ENCODE assay signal across 15 cellular contexts in genomic region chr19:39512964-39513363, GRCh38. TPM values are rescaled to one million over a fixed set of nuclear protein-coding genes. Genes with fewer than 3 reads are reported as not detected.
A peak's percentile ranks its signal among the peaks of the same experiment; 100 is the strongest.
DNase-seq lines count a peak whose midpoint lies in the region; ATAC-seq lines count a peak whose summit lies in the region.
"Had no signal": no experiment of that assay in that cellular context is flagged by ENCODE, and none has a peak within 500 bp of the region (broad histone marks: within the 10 kb centered on the region; RNA-seq: fewer than 3 reads in every experiment).

No MANE protein-coding gene starts in this region.

- H3K27ac Mint-ChIP-seq in activated T-cell treated with anti-CD3 and anti-CD28 coated beads, Interleukin-2, amount 50 U/mL, for 72 hours: peak overlapping the region; percentile 55
- H3K27ac Mint-ChIP-seq: B cell; CD4-positive, alpha-beta T cell had no signal

- ATAC-seq in activated T-cell treated with anti-CD3 and anti-CD28 coated beads, Interleukin-2, amount 50 U/mL, for 72 hours (replicated peaks in 1 of 2): no peak
- no peak for ATAC-seq in GM21717 (IDR thresholded peaks at IDR 0.05; ENCODE audit: unreplicated experiment)

- no peaks in the 10 kb centered on the region for H3K9me3 Mint-ChIP-seq in activated T-cell treated with anti-CD3 and anti-CD28 coated beads, Interleukin-2, amount 50 U/mL, for 72 hours
- H3K9me3 Mint-ChIP-seq: CD4-positive, alpha-beta T cell had no signal

- H3K27me3 Mint-ChIP-seq in activated T-cell treated with anti-CD3 and anti-CD28 coated beads, Interleukin-2, amount 50 U/mL, for 72 hours (ENCODE audit: low read depth): peaks cover 55% of the 10 kb centered on the region

- H3K4me3 Mint-ChIP-seq in activated T-cell treated with anti-CD3 and anti-CD28 coated beads, Interleukin-2, amount 50 U/mL, for 72 hours: no peak overlapping the region
- H3K4me3 Mint-ChIP-seq: B cell; CD4-positive, alpha-beta T cell had no signal

- peaks cover 2 to 3% of the 10 kb centered on the region in 2 donors for H3K36me3 Mint-ChIP-seq in activated T-cell treated with anti-CD3 and anti-CD28 coated beads, Interleukin-2, amount 50 U/mL, for 72 hours (ENCODE audit: insufficient read depth in 2 of 2)

- DNase-seq in activated T-cell treated with anti-CD3 and anti-CD28 coated beads, Interleukin-2, amount 50 U/mL, for 72 hours: no peak
- DNase-seq in activated T-cell treated with anti-CD3 and anti-CD28 coated beads, Interleukin-2, amount 50 U/mL, for 1 hour: no peak
- peak; percentile 19 for DNase-seq in NAMALWA (ENCODE audit: low spot score)
- DNase-seq in stimulated activated CD4-positive, alpha-beta T cell treated with anti-CD3 and anti-CD28 coated beads, Interleukin-15, amount 100 ng/mL, for 24 hours: no peak
- DNase-seq: C1 segment of cervical spinal cord; Calu3; CD4-positive, alpha-beta T cell; DMS153; DMS79 treated with DMSO at 0.1 percent for 48 hours; EL; GOT3 had no signal

- peaks cover 18% of the 10 kb centered on the region for H3K4me1 Mint-ChIP-seq in activated T-cell treated with anti-CD3 and anti-CD28 coated beads, Interleukin-2, amount 50 U/mL, for 72 hours (ENCODE audit: low read depth)

RNA-seq across cellular contexts. Expression of gene SELENOV, which starts 2.0 kb away (rescaled TPM):
- not detected for total RNA-seq in activated T-cell treated with anti-CD3 and anti-CD28 coated beads, Interleukin-2, amount 50 U/mL, for 72 hours
- total RNA-seq: A172; B cell; Calu3; CD4-positive, alpha-beta T cell; HT1080 had no signal

RNA-seq across cellular contexts. Expression of gene DLL3, which starts 14.2 kb away (rescaled TPM):
- total RNA-seq in activated T-cell treated with anti-CD3 and anti-CD28 coated beads, Interleukin-2, amount 50 U/mL, for 72 hours: 1 to 10 TPM in 1 of 2 donors, under 1 TPM in 1; 0.72 to 1.1 TPM
- total RNA-seq: A172; CD4-positive, alpha-beta T cell had no signal

RNA-seq across cellular contexts. Expression of gene EID2B, which starts 19.7 kb away (rescaled TPM):
- 1 to 10 TPM; 4.3 to 4.5 TPM for total RNA-seq in activated T-cell treated with anti-CD3 and anti-CD28 coated beads, Interleukin-2, amount 50 U/mL, for 72 hours

RNA-seq across cellular contexts. Expression of gene EID2, which starts 27.0 kb away (rescaled TPM):
- 10 to 100 TPM; 15.3 to 16.0 TPM for total RNA-seq in activated T-cell treated with anti-CD3 and anti-CD28 coated beads, Interleukin-2, amount 50 U/mL, for 72 hours

RNA-seq across cellular contexts. Expression of gene TIMM50, which starts 32.3 kb away (rescaled TPM):
- 10 to 100 TPM; 52.4 to 55.8 TPM for total RNA-seq in activated T-cell treated with anti-CD3 and anti-CD28 coated beads, Interleukin-2, amount 50 U/mL, for 72 hours
